In the genomic region with DNA sequence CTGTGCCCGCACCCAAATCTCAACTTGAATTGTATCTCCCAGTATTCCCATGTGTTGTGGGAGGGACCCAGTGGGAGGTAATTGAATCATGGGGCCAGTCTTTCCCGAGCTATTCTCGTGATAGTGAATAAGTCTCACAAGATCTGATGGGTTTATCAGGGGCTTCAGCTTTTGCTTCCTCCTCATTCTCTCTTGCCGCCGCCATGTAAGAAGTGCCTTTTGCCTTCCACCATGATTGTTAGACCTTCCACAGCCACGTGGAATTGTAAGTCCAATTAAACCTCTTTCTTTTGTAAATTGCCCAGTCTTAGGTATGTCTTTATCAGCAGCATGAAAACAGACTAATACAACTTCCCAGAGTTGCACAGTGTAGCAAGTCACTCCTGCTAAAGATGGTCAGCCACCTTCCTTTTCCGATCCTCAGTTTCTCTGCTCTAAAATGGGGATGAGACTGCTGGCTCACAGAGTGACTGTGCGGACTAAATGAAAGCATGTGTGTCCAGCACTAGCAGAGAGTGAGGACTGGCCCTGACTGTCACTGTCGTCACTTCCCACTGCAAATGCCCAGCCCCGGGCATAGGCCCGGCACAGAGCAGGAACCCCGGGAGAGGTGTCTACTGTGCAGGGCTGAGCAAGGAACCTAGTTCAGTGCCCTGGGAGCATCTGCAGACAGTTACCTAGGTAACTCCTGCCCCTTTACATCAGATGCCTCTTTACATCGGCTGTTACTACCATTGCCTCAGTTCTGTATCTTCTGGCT, we compare ENCODE assay signal across 15 cellular contexts. TPM values are rescaled to one million over a fixed set of nuclear protein-coding genes. Genes with fewer than 3 reads are reported as not detected.
DNase-seq lines count a peak whose midpoint lies in the region; ATAC-seq and TF ChIP-seq lines count a peak whose summit lies in the region.
"Had no signal": no experiment of that assay in that cellular context is flagged by ENCODE, and none has a peak within 500 bp of the region (broad histone marks: within the 10 kb centered on the region; RNA-seq: fewer than 3 reads in every experiment).

No MANE protein-coding gene starts in this region.

- H3K79me2 ChIP-seq in ACC112 (ENCODE audit: control insufficient read depth, insufficient read depth, low read length, unreplicated experiment): peaks cover 66% of the 10 kb centered on the region

- CTCF ChIA-PET in RWPE1 (lab: Yijun Ruan, JAX): interaction anchor here (0.5 to 1.4 kb wide), 3 partner anchors 29 to 126 kb away, joined by 3 to 4 read pairs (median 3); no protein-coding TSS in a partner anchor

- TF ChIP-seq POLR2A in esophagus squamous epithelium (IDR thresholded peaks at IDR 0.05): no peak

- H3K27ac Mint-ChIP-seq in progenitor cell of endocrine pancreas: peak overlapping the region; percentile 31
- H3K27ac Mint-ChIP-seq: activated naive CD4-positive, alpha-beta T cell treated with anti-CD3 and anti-CD28 coated beads, Interleukin-2, amount 50 U/mL, for 24 hours; IgD-negative memory B cell had no signal

- H3K27ac ChIP-seq in ACC112 (ENCODE audit: low read depth, low read length): peak overlapping the region; percentile 72
- H3K27ac ChIP-seq in RWPE1: peak overlapping the region; percentile 93
- H3K27ac ChIP-seq in esophagus squamous epithelium: peak overlapping the region; percentile 41 to 99 (median 68)

- peaks cover 8% of the 10 kb centered on the region for H3K36me3 Mint-ChIP-seq in progenitor cell of endocrine pancreas (ENCODE audit: insufficient read depth)
- H3K36me3 Mint-ChIP-seq: activated naive CD4-positive, alpha-beta T cell treated with anti-CD3 and anti-CD28 coated beads, Interleukin-2, amount 50 U/mL, for 24 hours; IgD-negative memory B cell had no signal

- intact Hi-C loops in esophagus squamous epithelium (cut with DNase I): no loop called here

- H3K27me3 ChIP-seq in ACC112 (ENCODE audit: insufficient read depth, low read length) (no peaks in the 10 kb centered on the region), esophagus squamous epithelium (no peaks in the 10 kb centered on the region)
- H3K27me3 ChIP-seq: heart left ventricle had no signal

- no peak overlapping the region for H3K4me3 Mint-ChIP-seq in progenitor cell of endocrine pancreas (ENCODE audit: low read depth)
- H3K4me3 Mint-ChIP-seq: activated naive CD4-positive, alpha-beta T cell treated with anti-CD3 and anti-CD28 coated beads, Interleukin-2, amount 50 U/mL, for 24 hours; IgD-negative memory B cell; naive thymus-derived CD8-positive, alpha-beta T cell had no signal

- H3K4me3 ChIP-seq in ACC112 (ENCODE audit: low read depth, low read length) (no peak overlapping the region), esophagus squamous epithelium (no peak overlapping the region)
- H3K4me3 ChIP-seq: heart left ventricle had no signal

- no peaks in the 10 kb centered on the region for H3K27me3 Mint-ChIP-seq in progenitor cell of endocrine pancreas
- H3K27me3 Mint-ChIP-seq: activated naive CD4-positive, alpha-beta T cell treated with anti-CD3 and anti-CD28 coated beads, Interleukin-2, amount 50 U/mL, for 24 hours; IgD-negative memory B cell had no signal

- peaks cover 42% of the 10 kb centered on the region for H3K4me1 Mint-ChIP-seq in progenitor cell of endocrine pancreas (ENCODE audit: low read depth)
- H3K4me1 Mint-ChIP-seq: activated naive CD4-positive, alpha-beta T cell treated with anti-CD3 and anti-CD28 coated beads, Interleukin-2, amount 50 U/mL, for 24 hours; IgD-negative memory B cell; naive thymus-derived CD8-positive, alpha-beta T cell had no signal

- no peak for TF ChIP-seq CTCF in RWPE1 (conservative IDR thresholded peaks at IDR 0.05; ENCODE audit: low read depth)
- no peak for TF ChIP-seq CTCF in esophagus squamous epithelium (IDR thresholded peaks at IDR 0.05)
- no peak for TF ChIP-seq CTCF in progenitor cell of endocrine pancreas (IDR thresholded peaks at IDR 0.05; ENCODE audit: unreplicated experiment)

- WGBS in esophagus squamous epithelium, 2 donors: 63 to 68% methylated on average over 11 to 12 of the region's 13 CpGs

- ATAC-seq in HG03095 (IDR thresholded peaks at IDR 0.05; ENCODE audit: unreplicated experiment): no peak
- ATAC-seq in HG03097 (IDR thresholded peaks at IDR 0.05; ENCODE audit: low FRiP score, unreplicated experiment): no peak
- ATAC-seq in GM21381 (IDR thresholded peaks at IDR 0.05; ENCODE audit: unreplicated experiment): no peak
- ATAC-seq: naive thymus-derived CD8-positive, alpha-beta T cell had no signal

- H3K9me3 Mint-ChIP-seq in progenitor cell of endocrine pancreas (ENCODE audit: low read depth): no peaks in the 10 kb centered on the region
- H3K9me3 Mint-ChIP-seq: activated naive CD4-positive, alpha-beta T cell treated with anti-CD3 and anti-CD28 coated beads, Interleukin-2, amount 50 U/mL, for 24 hours had no signal

- no peak overlapping the region for H2AFZ ChIP-seq in ACC112 (ENCODE audit: low read length, unreplicated experiment)

- H3K9me3 ChIP-seq in esophagus squamous epithelium: no peaks in the 10 kb centered on the region

- DNase-seq in RWPE1 (ENCODE audit: low spot score) (no peak), esophagus squamous epithelium (lab: John Stamatoyannopoulos, UW) (no peak), progenitor cell of endocrine pancreas (ENCODE audit: low spot score, unreplicated experiment) (no peak), NCI-H187 (lab: John Stamatoyannopoulos, UW) (no peak)
- DNase-seq: activated CD4-positive, CD25-positive, alpha-beta regulatory T cell; DMS53; naive thymus-derived CD8-positive, alpha-beta T cell; NCI-H2227 treated with DMSO at 0.1 percent for 48 hours had no signal

- POLR2A ChIA-PET in RWPE1 (lab: Yijun Ruan, JAX; ENCODE audit: low non-redundant PET): no interaction called here

- no peaks in the 10 kb centered on the region for H3K36me3 ChIP-seq in ACC112 (ENCODE audit: insufficient read depth, low read length)
- H3K36me3 ChIP-seq in esophagus squamous epithelium: peaks cover 4 to 33% (median 5%) of the 10 kb centered on the region in 3 donors

- H3K4me1 ChIP-seq in ACC112 (ENCODE audit: control insufficient read depth, insufficient read depth, low read length, unreplicated experiment) (peaks cover 30% of the 10 kb centered on the region), esophagus squamous epithelium (peaks cover 66 to 100% (median 69%) of the 10 kb centered on the region in 3 donors)

RNA-seq across cellular contexts. Expression of a gene that starts 9.5 kb away (rescaled TPM):
- 10 to 100 TPM; 51.4 to 95.9 (median 88.4) TPM for total RNA-seq in esophagus squamous epithelium
- total RNA-seq in progenitor cell of endocrine pancreas: 27.1 and 29.8 TPM in 2 replicates
- total RNA-seq: naive thymus-derived CD8-positive, alpha-beta T cell had no signal
